8 cellular contexts compared by ENCODE assay signal in the genomic region with DNA sequence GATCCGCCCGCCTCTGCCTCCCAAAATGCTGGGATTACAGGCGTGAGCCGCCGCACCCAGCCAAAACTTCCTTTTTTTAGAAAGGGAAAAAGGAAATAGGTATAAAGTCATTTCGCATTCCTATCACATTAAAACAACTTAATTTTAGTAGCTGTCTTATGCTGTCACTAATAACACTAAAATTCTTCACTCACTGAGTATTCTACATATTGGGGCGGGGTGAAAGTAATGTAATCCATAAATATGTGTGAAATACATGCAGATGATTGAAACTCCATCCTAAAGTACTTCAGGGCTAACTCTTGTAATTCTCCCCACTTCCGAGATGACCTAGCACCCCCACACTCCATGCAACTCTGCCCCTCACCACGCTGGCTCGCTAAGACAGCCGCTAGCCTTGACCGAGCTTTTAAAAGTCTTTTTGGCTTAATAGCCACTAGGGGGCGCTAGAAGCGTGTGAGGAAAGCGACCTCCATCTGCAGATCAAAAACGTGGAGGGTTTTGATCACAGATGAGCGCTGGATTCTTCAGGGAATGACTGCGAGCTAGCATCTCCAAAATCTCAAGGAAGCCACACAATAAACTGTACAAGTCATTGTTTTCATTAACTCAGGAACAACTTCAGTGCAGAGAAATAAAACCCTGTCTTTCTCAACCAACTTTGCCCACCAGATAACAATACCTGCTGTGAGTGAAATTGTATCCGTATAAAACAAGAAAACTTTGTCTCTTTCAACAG.
A peak's percentile ranks its signal among the peaks of the same experiment; 100 is the strongest.
DNase-seq lines count a peak whose midpoint lies in the region; ATAC-seq and TF ChIP-seq lines count a peak whose summit lies in the region.

No MANE protein-coding gene starts in this region.

- no peak overlapping the region for H3K27ac ChIP-seq in Karpas-422 (ENCODE audit: low read length)
- peak overlapping the region; percentile 41; the same call in 1 of the 2 replicates for H3K27ac ChIP-seq in Panc1 (ENCODE audit: low read length)
- H3K27ac ChIP-seq in foreskin keratinocyte: no peak overlapping the region
- no peak overlapping the region for H3K27ac ChIP-seq in vagina

- peak; percentile 90 for ATAC-seq in GM21619 (IDR thresholded peaks at IDR 0.05; ENCODE audit: unreplicated experiment)
- ATAC-seq in Panc1: peak; percentile 95
- ATAC-seq in foreskin keratinocyte: peak; percentile 88

- no peaks in the 10 kb centered on the region for H3K27me3 ChIP-seq in Karpas-422 (ENCODE audit: low read length)
- no peaks in the 10 kb centered on the region for H3K27me3 ChIP-seq in Panc1 (ENCODE audit: control insufficient read depth, insufficient read depth, low read length)
- H3K27me3 ChIP-seq in foreskin keratinocyte: no peaks in the 10 kb centered on the region
- no peaks in the 10 kb centered on the region for H3K27me3 ChIP-seq in vagina

- DNase-seq in EH (ENCODE audit: low read depth) (peak; percentile 78), Karpas-422 (peak; percentile 89), Panc1 (ENCODE audit: low read depth, low spot score) (peak; percentile 33), activated T-helper 1 cell treated with Interleukin-2 at 50 U/mL for 16 hours (ENCODE audit: low read depth) (peak; percentile 7), foreskin keratinocyte (peak; percentile 32 to 66), occipital lobe (lab: John Stamatoyannopoulos, UW) (peak; percentile 5), vagina (ENCODE audit: extremely low spot score in 2 of 2) (no peak)

- CTCF ChIA-PET in Panc1 (lab: Charles Lee): interaction anchor here (0.5 to 1.1 kb wide), 6 partner anchors 15 to 368 kb away, joined by 3 to 4 read pairs (median 3); a partner anchor contains a TSS

- H3K4me1 ChIP-seq in Karpas-422 (ENCODE audit: low read length) (no peaks in the 10 kb centered on the region), Panc1 (ENCODE audit: control insufficient read depth, insufficient read depth, low read length) (peaks cover 8% of the 10 kb centered on the region), foreskin keratinocyte (no peaks in the 10 kb centered on the region), vagina (no peaks in the 10 kb centered on the region)

- intact Hi-C loops in Panc1 (cut with micrococcal nuclease; ENCODE audit: unreplicated experiment) (loop anchor here (2.0 to 10.0 kb wide), 2 partner anchors 140 to 256 kb away; no protein-coding TSS in a partner anchor), vagina (cut with DNase I) (loop anchor here (10.0 kb wide), 1 partner anchor 556 kb away; no protein-coding TSS in a partner anchor)

- H3K79me2 ChIP-seq in Karpas-422 (ENCODE audit: low read length): no peaks in the 10 kb centered on the region

- no peak overlapping the region for H3K9ac ChIP-seq in Karpas-422 (ENCODE audit: low read length)

- no peaks in the 10 kb centered on the region for H3K9me2 ChIP-seq in Karpas-422 (replicated peaks; ENCODE audit: insufficient read depth, low read length)

- H3K9me3 ChIP-seq in Karpas-422 (ENCODE audit: low read length) (no peaks in the 10 kb centered on the region), Panc1 (ENCODE audit: control insufficient read depth, insufficient read depth, low read depth, low read length) (no peaks in the 10 kb centered on the region), vagina (no peaks in the 10 kb centered on the region)

- no peak overlapping the region for H3K4me2 ChIP-seq in Karpas-422 (ENCODE audit: low read depth, low read length, poor library complexity, severe bottlenecking)

- BruUV-seq in Panc1 (replicated peaks; lab: Mats Ljungman, UMichigan): no TSS peak

- TF ChIP-seq CTCF in Panc1 (IDR thresholded peaks at IDR 0.05): peak; percentile 94
- peak; percentile 89 for TF ChIP-seq CTCF in foreskin keratinocyte (conservative IDR thresholded peaks at IDR 0.05)
- peak; percentile 65 to 86 (median 83) for TF ChIP-seq CTCF in vagina (IDR thresholded peaks at IDR 0.05)

- H3K4me3 ChIP-seq in Karpas-422 (ENCODE audit: low read length) (no peak overlapping the region), Panc1 (ENCODE audit: low read depth in 2 of 2, low read length in 2 of 2) (no peak overlapping the region), vagina (no peak overlapping the region)

- no peak for TF ChIP-seq POLR2A in vagina (IDR thresholded peaks at IDR 0.05)

- in situ Hi-C loops in Panc1 (cut with HindIII; ENCODE audit: low pct_unique_long_range_greater_than_20kb, low sequenced_read_pairs): no loop called here

- H3K36me3 ChIP-seq in Karpas-422 (ENCODE audit: insufficient read depth, low read length) (no peaks in the 10 kb centered on the region), Panc1 (ENCODE audit: control insufficient read depth, insufficient read depth, low read length) (no peaks in the 10 kb centered on the region), vagina (no peaks in the 10 kb centered on the region)

- H2AFZ ChIP-seq in Karpas-422 (ENCODE audit: low read length): no peak overlapping the region

- H4K20me1 ChIP-seq in Karpas-422 (ENCODE audit: insufficient read depth, low read depth, low read length): no peaks in the 10 kb centered on the region

- POLR2A ChIA-PET in Panc1 (lab: Charles Lee): interaction anchor here (1.0 kb wide), 1 partner anchor 212 kb away, joined by 3 read pairs; no protein-coding TSS in a partner anchor

Comparison
In these comparisons a context has a peak if more than half of its experiments do, and no peak if none do; other contexts are left out.
1. DNase-seq: peak in EH (single experiment), Karpas-422 (single experiment), Panc1 (single experiment), activated T-helper 1 cell treated with Interleukin-2 at 50 U/mL for 16 hours (single experiment), foreskin keratinocyte (2 of 2) and occipital lobe (single experiment); none in vagina (0 of 2).
2. Peak in every context shown above with its lines, with median percentiles within 50 percentile points of each other: ATAC-seq and CTCF ChIP-seq.